Comparison of ENCODE assay signal across 15 cellular contexts in the genomic region with DNA sequence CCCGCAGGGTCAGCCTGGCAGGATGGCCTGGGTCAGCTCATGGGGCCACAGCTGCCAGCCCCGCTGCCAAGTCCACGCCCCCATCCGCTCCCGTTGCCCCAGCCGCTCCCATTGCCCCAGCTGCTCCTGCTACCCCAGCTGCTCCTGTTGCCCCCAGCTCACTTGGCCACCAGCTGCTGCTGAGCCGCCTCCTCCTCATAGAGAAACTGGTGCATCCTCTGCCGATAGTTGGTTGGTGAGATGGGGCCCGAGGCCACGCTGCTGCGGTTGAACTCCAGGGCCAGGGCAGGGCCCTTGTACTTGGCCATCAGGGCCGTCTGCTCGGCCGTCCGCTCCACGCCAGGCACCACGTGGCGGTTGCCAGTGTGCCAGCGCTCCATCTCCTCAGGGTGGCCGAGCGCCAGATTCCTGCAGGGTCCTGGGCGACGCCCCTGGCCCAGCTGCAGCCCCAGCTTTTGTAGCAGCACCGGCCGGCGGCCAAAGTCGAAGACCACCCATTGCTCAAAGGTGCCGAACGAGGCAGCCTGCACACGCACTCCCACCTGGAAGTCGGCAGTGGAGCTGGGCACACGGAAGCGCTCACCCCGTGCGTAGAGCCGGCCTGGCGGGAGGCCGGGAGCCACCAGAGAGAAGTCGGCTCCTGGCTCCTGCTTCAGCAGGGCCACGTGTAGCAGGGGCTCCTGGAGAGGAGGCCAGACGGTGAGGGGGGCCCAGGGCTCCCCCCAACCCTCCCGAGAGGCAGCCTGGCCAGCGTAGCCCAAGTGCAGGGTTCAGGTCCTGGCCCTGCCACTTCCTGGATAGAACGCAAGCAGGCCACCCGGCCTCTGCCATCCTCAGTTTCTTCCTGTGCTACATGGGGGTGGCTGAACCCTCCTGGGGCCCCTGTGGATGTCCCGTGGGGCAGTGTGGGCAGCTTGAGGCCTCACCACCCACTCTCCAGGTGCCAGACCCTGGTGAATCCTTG. TPM values are rescaled to one million over a fixed set of nuclear protein-coding genes. Genes with fewer than 3 reads are reported as not detected.
DNase-seq lines count a peak whose midpoint lies in the region; ATAC-seq and TF ChIP-seq lines count a peak whose summit lies in the region.
"Had no signal": no experiment of that assay in that cellular context is flagged by ENCODE, and none has a peak within 500 bp of the region (broad histone marks: within the 10 kb centered on the region; RNA-seq: fewer than 3 reads in every experiment).

No MANE protein-coding gene starts in this region.

- no peak for ATAC-seq in central memory CD8-positive, alpha-beta T cell (replicated peaks; ENCODE audit: extremely low read depth, poor library complexity, severe bottlenecking)
- ATAC-seq: gastroesophageal sphincter, left lobe of liver, Panc1 had no signal

- no TSS peak for BruUV-seq in Calu3 (replicated peaks; lab: Mats Ljungman, UMichigan)

- H3K27me3 ChIP-seq in MM.1S (replicated peaks; ENCODE audit: insufficient read depth, low read length) (no peaks in the 10 kb centered on the region), colonic mucosa (no peaks in the 10 kb centered on the region)
- H3K27me3 ChIP-seq: gastroesophageal sphincter had no signal

- no peak overlapping the region for H2AFZ ChIP-seq in MM.1S (ENCODE audit: low read length)

- CTCF ChIA-PET in Calu3 (lab: Charles Lee): no interaction called here

- peaks cover 4% of the 10 kb centered on the region; the same call in 1 of the 2 replicates for H3K79me2 ChIP-seq in MM.1S (ENCODE audit: low read length)

- no peak overlapping the region for H3K27ac ChIP-seq in MM.1S (ENCODE audit: low read length)
- no peak overlapping the region for H3K27ac ChIP-seq in coronary artery
- H3K27ac ChIP-seq in colonic mucosa: no peak overlapping the region
- H3K27ac ChIP-seq: gastroesophageal sphincter had no signal

- H3K4me1 ChIP-seq in MM.1S (ENCODE audit: low read length) (peaks cover 27% of the 10 kb centered on the region), colonic mucosa (peaks cover 6% of the 10 kb centered on the region)

- H3K9me2 ChIP-seq in MM.1S (replicated peaks; ENCODE audit: insufficient read depth, low read length): no peaks in the 10 kb centered on the region

- DNase-seq in Calu3 (no peak), MM.1S (no peak), posterior cingulate gyrus (no peak), coronary artery (ENCODE audit: low spot score) (no peak), colonic mucosa (no peak)
- DNase-seq in central memory CD8-positive, alpha-beta T cell (ENCODE audit: low spot score in 2 of 2): no peak
- DNase-seq: activated CD4-positive, CD25-positive, alpha-beta regulatory T cell; activated naive CD4-positive, alpha-beta T cell treated with Interleukin-2 at 50 U/mL for 16 hours; dermis blood vessel endothelial cell; NCI-H1436 treated with DMSO at 0.1 percent for 48 hours; stimulated activated CD4-positive, alpha-beta T cell treated with anti-CD3 and anti-CD28 coated beads, Interleukin-2, amount 100 ng/mL, for 48 hours had no signal

- H3K27ac Mint-ChIP-seq in Calu3 (ENCODE audit: unreplicated experiment): no peak overlapping the region
- no peak overlapping the region for H3K27ac Mint-ChIP-seq in central memory CD8-positive, alpha-beta T cell (ENCODE audit: low read depth)

- no peaks in the 10 kb centered on the region for H4K20me1 ChIP-seq in MM.1S (ENCODE audit: insufficient read depth, low read length)

- peak overlapping the region; percentile 32; the same call in 1 of the 2 replicates for H3K4me3 ChIP-seq in MM.1S (ENCODE audit: low read length)
- no peak overlapping the region for H3K4me3 ChIP-seq in coronary artery
- no peak overlapping the region for H3K4me3 ChIP-seq in colonic mucosa
- H3K4me3 ChIP-seq: gastroesophageal sphincter had no signal

- H3K27me3 Mint-ChIP-seq in Calu3 (ENCODE audit: unreplicated experiment): no peaks in the 10 kb centered on the region
- H3K27me3 Mint-ChIP-seq in central memory CD8-positive, alpha-beta T cell: no peaks in the 10 kb centered on the region

- H3K9me3 Mint-ChIP-seq in Calu3 (ENCODE audit: low read depth, unreplicated experiment): no peaks in the 10 kb centered on the region
- H3K9me3 Mint-ChIP-seq in central memory CD8-positive, alpha-beta T cell: no peaks in the 10 kb centered on the region

- peak overlapping the region; percentile 3 for H3K4me3 Mint-ChIP-seq in Calu3 (ENCODE audit: low read depth, unreplicated experiment)
- peak overlapping the region; percentile 77 for H3K4me3 Mint-ChIP-seq in central memory CD8-positive, alpha-beta T cell

- H3K4me1 Mint-ChIP-seq in Calu3 (ENCODE audit: low read depth, unreplicated experiment): no peaks in the 10 kb centered on the region
- peaks cover 24% of the 10 kb centered on the region for H3K4me1 Mint-ChIP-seq in central memory CD8-positive, alpha-beta T cell

- intact Hi-C loops in Calu3 (cut with micrococcal nuclease; ENCODE audit: unreplicated experiment) (no loop called here), posterior cingulate gyrus (cut with DNase I) (no loop called here), colonic mucosa (cut with DNase I) (no loop called here)

- H3K36me3 Mint-ChIP-seq in Calu3 (ENCODE audit: insufficient read depth, unreplicated experiment): peaks cover 70% of the 10 kb centered on the region
- H3K36me3 Mint-ChIP-seq in central memory CD8-positive, alpha-beta T cell (ENCODE audit: insufficient read depth): peaks cover 14% of the 10 kb centered on the region

- peak overlapping the region; percentile 91 for H3K4me2 ChIP-seq in MM.1S (ENCODE audit: low read depth, low read length)

- H3K36me3 ChIP-seq in MM.1S (replicated peaks; ENCODE audit: insufficient read depth, low read length): no peaks in the 10 kb centered on the region
- no peaks in the 10 kb centered on the region for H3K36me3 ChIP-seq in colonic mucosa

- H3K9ac ChIP-seq in MM.1S (ENCODE audit: low read length) (no peak overlapping the region), colonic mucosa (ENCODE audit: low read depth in 2 of 2, low read length in 2 of 2) (no peak overlapping the region)

- H3K9me3 ChIP-seq in MM.1S (replicated peaks; ENCODE audit: insufficient read depth, low read length) (no peaks in the 10 kb centered on the region), colonic mucosa (no peaks in the 10 kb centered on the region)
- H3K9me3 ChIP-seq: gastroesophageal sphincter had no signal

- TF ChIP-seq CTCF in Calu3 (IDR thresholded peaks at IDR 0.05; ENCODE audit: unreplicated experiment) (no peak), MM.1S (IDR thresholded peaks at IDR 0.05; ENCODE audit: low read length) (no peak), coronary artery (IDR thresholded peaks at IDR 0.05) (no peak), colonic mucosa (IDR thresholded peaks at IDR 0.05) (no peak)

- peaks cover 9% of the 10 kb centered on the region for H3F3A ChIP-seq in MM.1S (ENCODE audit: insufficient read depth, low read length)

RNA-seq across cellular contexts. Expression of gene HELZ2, which starts 4.8 kb away (rescaled TPM):
- total RNA-seq in Calu3 (2022): 135 and 281 TPM in 2 replicates
- 10 to 100 TPM; 36.3 to 38.0 TPM for total RNA-seq in colonic mucosa

RNA-seq across cellular contexts. Expression of gene FNDC11, which starts 15.3 kb away (rescaled TPM):
- total RNA-seq in Calu3 (2022) (0.24 TPM in 1 of 2 replicates, not detected in the other), colonic mucosa (under 1 TPM; 0.35 to 0.69 TPM)
- total RNA-seq: left lobe of liver had no signal

RNA-seq across cellular contexts. Expression of gene SRMS, which starts 21.7 kb away (rescaled TPM):
- total RNA-seq in Calu3 (2022): not detected in 2 replicates
- total RNA-seq in colonic mucosa: under 1 TPM; 0.32 to 0.49 TPM
- total RNA-seq: dermis blood vessel endothelial cell, gastroesophageal sphincter, left lobe of liver, posterior vena cava had no signal

RNA-seq across cellular contexts. Expression of gene PTK6, which starts 32.1 kb away (rescaled TPM):
- total RNA-seq in Calu3 (2022) (15.9 and 22.5 TPM in 2 replicates), colonic mucosa (10 to 100 TPM; 69.0 to 91.1 TPM)

RNA-seq across cellular contexts. Expression of gene PPDPF, which starts 48.7 kb away (rescaled TPM):
- total RNA-seq in Calu3 (2022): 517 and 545 TPM in 2 replicates
- 100 to 1,000 TPM; 561 to 634 TPM for total RNA-seq in colonic mucosa
